In genomic region chr6:125533710-125534397, GRCh38 we compare ENCODE assay signal across 1 cellular context.
TF ChIP-seq lines count a peak whose summit lies in the region.

No MANE protein-coding gene starts in this region.

TF ChIP-seq in HEK293, 187 proteins besides CTCF, POLR2A, EP300 and RAD21 (continued from another document):
- TF ChIP-seq ZBTB10 (tag by site-specific recombination; IDR thresholded peaks at IDR 0.05) (no peak), ZNF174 (tag by site-specific recombination; IDR thresholded peaks at IDR 0.05) (no peak), ZSCAN18 (tag by site-specific recombination; IDR thresholded peaks at IDR 0.05) (no peak), PRDM6 (tag by site-specific recombination; IDR thresholded peaks at IDR 0.05) (no peak), ZNF211 (tag by site-specific recombination; IDR thresholded peaks at IDR 0.05; ENCODE audit: low read depth) (no peak), KLF9 (tag by site-specific recombination; IDR thresholded peaks at IDR 0.05; ENCODE audit: low read depth) (no peak), REPIN1 (tag by site-specific recombination; IDR thresholded peaks at IDR 0.05; ENCODE audit: low read depth) (no peak), KLF17 (tag by site-specific recombination; IDR thresholded peaks at IDR 0.05) (no peak), IKZF3 (tag by site-specific recombination; IDR thresholded peaks at IDR 0.05) (peak; percentile 51; the same call in 1 of the 2 replicates), KLF7 (tag by site-specific recombination; IDR thresholded peaks at IDR 0.05; ENCODE audit: borderline replicate concordance) (no peak), AEBP2 (tag by site-specific recombination; IDR thresholded peaks at IDR 0.05; ENCODE audit: borderline replicate concordance) (no peak), ZNF354C (tag by site-specific recombination; IDR thresholded peaks at IDR 0.05; ENCODE audit: borderline replicate concordance, low read depth) (no peak), ZNF548 (tag by site-specific recombination; IDR thresholded peaks at IDR 0.05) (no peak), PATZ1 (tag by site-specific recombination; IDR thresholded peaks at IDR 0.05) (0 out of 2 replicates have a peak, but pooled peaks have one; percentile 17), ZNF37A (tag by site-specific recombination; IDR thresholded peaks at IDR 0.05) (no peak), GLIS1 (tag by site-specific recombination; IDR thresholded peaks at IDR 0.05) (no peak), ZFP37 (tag by site-specific recombination; IDR thresholded peaks at IDR 0.05) (no peak), ZNF629 (tag by site-specific recombination; IDR thresholded peaks at IDR 0.05) (no peak), ZNF148 (tag by site-specific recombination; IDR thresholded peaks at IDR 0.05; ENCODE audit: borderline replicate concordance) (no peak), ZNF624 (tag by site-specific recombination; IDR thresholded peaks at IDR 0.05) (no peak), SP3 (tag by site-specific recombination; IDR thresholded peaks at IDR 0.05) (no peak), SP2 (tag by site-specific recombination; IDR thresholded peaks at IDR 0.05) (no peak), ZNF280D (tag by site-specific recombination; IDR thresholded peaks at IDR 0.05) (no peak), ZNF398 (tag by site-specific recombination; IDR thresholded peaks at IDR 0.05) (no peak)
